Comparison of ENCODE assay signal across 25 cellular contexts in genomic region chr2:14197293-14197692, GRCh38.
"Had no signal": no experiment of that assay in that cellular context is flagged by ENCODE, and none has a peak within 500 bp of the region (broad histone marks: within the 10 kb centered on the region; RNA-seq: fewer than 3 reads in every experiment).

No MANE protein-coding gene starts in this region.

- H3K9ac ChIP-seq: SK-N-SH had no signal

- H3K27me3 ChIP-seq: MG63 had no signal

- H3K9me3 ChIP-seq: MG63, SK-N-SH had no signal

- H3K4me3 ChIP-seq: MG63 had no signal

- H3K27ac ChIP-seq: RWPE1 had no signal

- H3K4me2 ChIP-seq: SK-N-SH had no signal

- DNase-seq: IMR-90, Karpas-422, KG1, MG63, NCI-H1092, NCI-H1105 treated with DMSO at 0.1 percent for 48 hours, NCI-H1417 treated with DMSO at 0.1 percent for 48 hours, NCI-H146, NCI-H1694 treated with DMSO at 0.1 percent for 48 hours, NCI-H1930, NCI-H2081, NCI-H2107, NCI-H226, NCI-H446, NCI-H510A, NCI-H524 treated with DMSO at 0.1 percent for 48 hours, NCI-H69, NCI-H774, SHP77, SK-N-SH, SW 1271 had no signal

- ATAC-seq: HepG2, Panc1, PC-3 had no signal

- H3K36me3 ChIP-seq: MG63 had no signal
